In genomic region chr1:108524676-108525075, GRCh38 we compare ENCODE assay signal across 40 cellular contexts.
"Had no signal": no experiment of that assay in that cellular context is flagged by ENCODE, and none has a peak within 500 bp of the region (broad histone marks: within the 10 kb centered on the region; RNA-seq: fewer than 3 reads in every experiment).

No MANE protein-coding gene starts in this region.

- H3K4me3 Mint-ChIP-seq: activated CD4-positive, alpha-beta T cell treated with anti-CD3 and anti-CD28 coated beads for 36 hours; activated CD8-positive, alpha-beta T cell treated with anti-CD3 and anti-CD28 coated beads for 36 hours; activated naive CD4-positive, alpha-beta T cell treated with anti-CD3 and anti-CD28 coated beads for 36 hours; activated naive CD8-positive, alpha-beta T cell treated with anti-CD3 and anti-CD28 coated beads for 36 hours; activated T-cell treated with anti-CD3 and anti-CD28 coated beads, Interleukin-2, amount 50 U/mL, for 4 hours; activated T-cell treated with anti-CD3 and anti-CD28 coated beads, Interleukin-2, amount 50 U/mL, for 72 hours; activated T-helper 1 cell treated with anti-CD3 and anti-CD28 coated beads, Interleukin-12 subunit alpha, Interleukin-12 subunit beta, Interleukin-2, Interleukin-4 antibody, amounts not matched to agents 30 ng/mL and 10 ng/mL and 1 ng/mL, durations not matched to agents 14 hours and 24 hours and 36 hours; activated T-helper 17 cell treated with anti-CD3 and anti-CD28 coated beads, Interleukin-2, amount 50 U/mL, for 72 hours; central memory CD8-positive, alpha-beta T cell; T-helper 1 cell treated with Interleukin-12 subunit alpha and Interleukin-12 subunit beta and Interleukin-4 antibody, amounts not matched to agents 30 μg/mL and 1 μg/mL, for 36 hours; T-helper 2 cell treated with Interferon-gamma antibody and Interleukin-4, amounts not matched to agents 5 μg/mL and 100 μg/mL, for 36 hours; WTC11 had no signal

- H3K9me3 ChIP-seq: adrenal gland, body of pancreas, breast epithelium, colonic mucosa had no signal

- H3K36me3 Mint-ChIP-seq: activated naive CD4-positive, alpha-beta T cell treated with anti-CD3 and anti-CD28 coated beads, Interleukin-2, amount 50 U/mL, for 72 hours; activated naive CD8-positive, alpha-beta T cell treated with anti-CD3 and anti-CD28 coated beads for 36 hours had no signal

- FAIRE-seq: TTC549 had no signal

- H3K27me3 ChIP-seq: adrenal gland, body of pancreas, brain microvascular endothelial cell, breast epithelium, cardiac muscle cell, colonic mucosa had no signal

- H3K27ac Mint-ChIP-seq: activated CD4-positive, alpha-beta T cell treated with anti-CD3 and anti-CD28 coated beads for 36 hours; activated CD8-positive, alpha-beta T cell treated with anti-CD3 and anti-CD28 coated beads for 36 hours; activated naive CD4-positive, alpha-beta T cell treated with anti-CD3 and anti-CD28 coated beads for 36 hours; activated naive CD4-positive, alpha-beta T cell treated with anti-CD3 and anti-CD28 coated beads, Interleukin-2, amount 50 U/mL, for 72 hours; activated naive CD8-positive, alpha-beta T cell treated with anti-CD3 and anti-CD28 coated beads for 36 hours; activated T-cell treated with anti-CD3 and anti-CD28 coated beads, Interleukin-2, amount 50 U/mL, for 72 hours; activated T-helper 1 cell treated with anti-CD3 and anti-CD28 coated beads, Interleukin-12 subunit alpha, Interleukin-12 subunit beta, Interleukin-2, Interleukin-4 antibody, amounts not matched to agents 30 ng/mL and 10 ng/mL and 1 ng/mL, durations not matched to agents 14 hours and 24 hours and 36 hours; activated T-helper 17 cell treated with anti-CD3 and anti-CD28 coated beads, Interleukin-2, amount 50 U/mL, for 72 hours; T-helper 1 cell treated with Interleukin-12 subunit alpha and Interleukin-12 subunit beta and Interleukin-4 antibody, amounts not matched to agents 30 μg/mL and 1 μg/mL, for 36 hours; T-helper 2 cell treated with Interferon-gamma antibody and Interleukin-4, amounts not matched to agents 5 μg/mL and 100 μg/mL, for 36 hours; WTC11 had no signal

- H3K36me3 ChIP-seq: adrenal gland, brain microvascular endothelial cell, breast epithelium, cardiac muscle cell, colonic mucosa had no signal

- DNase-seq: activated CD4-positive, alpha-beta T cell treated with anti-CD3 and anti-CD28 coated beads for 1 hour; activated CD4-positive, alpha-beta T cell treated with anti-CD3 and anti-CD28 coated beads for 36 hours; activated CD4-positive, alpha-beta T cell treated with anti-CD3 and anti-CD28 coated beads for 48 hours; activated CD4-positive, alpha-beta T cell treated with anti-CD3 and anti-CD28 coated beads, Interleukin-2, amount 50 U/mL, for 1 hour; activated CD4-positive, alpha-beta T cell treated with anti-CD3 and anti-CD28 coated beads, Interleukin-2, amount 50 U/mL, for 48 hours; activated CD4-positive, CD25-positive, alpha-beta regulatory T cell; activated CD8-positive, alpha-beta memory T cell treated with anti-CD3 and anti-CD28 coated beads, Interleukin-2, amount 50 U/mL, for 4 hours; activated CD8-positive, alpha-beta T cell treated with anti-CD3 and anti-CD28 coated beads for 36 hours; activated effector memory CD4-positive, alpha-beta T cell treated with anti-CD3 and anti-CD28 coated beads, Interleukin-2, amount 50 U/mL, for 16 hours; activated gamma-delta T cell treated with Interleukin-2 at 50 U/mL for 16 hours; activated naive CD4-positive, alpha-beta T cell; activated naive CD4-positive, alpha-beta T cell treated with anti-CD3 and anti-CD28 coated beads for 36 hours; activated naive CD4-positive, alpha-beta T cell treated with anti-CD3 and anti-CD28 coated beads, Interleukin-2, amount 50 U/mL, for 16 hours; activated naive CD8-positive, alpha-beta T cell treated with anti-CD3 and anti-CD28 coated beads for 36 hours; activated T-cell treated with anti-CD3 and anti-CD28 coated beads for 4 hours; activated T-cell treated with anti-CD3 and anti-CD28 coated beads, Interleukin-2, amount 50 U/mL, for 1 hour; activated T-cell treated with anti-CD3 and anti-CD28 coated beads, Interleukin-2, amount 50 U/mL, for 4 hours; activated T-cell treated with anti-CD3 and anti-CD28 coated beads, Interleukin-2, amount 50 U/mL, for 72 hours; adrenal gland; amniotic stem cell; aorta; body of pancreas; brain microvascular endothelial cell; caudate nucleus; cerebellar nuclear complex; colonic mucosa; T-helper 1 cell; T-helper 2 cell; T-helper 9 cell had no signal

- H3K27me3 Mint-ChIP-seq: activated naive CD8-positive, alpha-beta T cell treated with anti-CD3 and anti-CD28 coated beads for 36 hours had no signal

- H3K4me3 ChIP-seq: adrenal gland, body of pancreas, breast epithelium, cardiac muscle cell, colonic mucosa had no signal

- H3K27ac ChIP-seq: adrenal gland, body of pancreas, brain microvascular endothelial cell, breast epithelium, cardiac muscle cell, colonic mucosa, VCaP had no signal

- H3K9me3 Mint-ChIP-seq: central memory CD8-positive, alpha-beta T cell had no signal

- H3K4me1 Mint-ChIP-seq: activated CD4-positive, alpha-beta T cell treated with anti-CD3 and anti-CD28 coated beads for 36 hours; activated naive CD8-positive, alpha-beta T cell treated with anti-CD3 and anti-CD28 coated beads for 36 hours; activated T-helper 17 cell treated with anti-CD3 and anti-CD28 coated beads, Interleukin-2, amount 50 U/mL, for 72 hours; central memory CD8-positive, alpha-beta T cell had no signal
